ENCODE assay signal across 21 cellular contexts in genomic region chrX:389021-389441, GRCh38. TPM values are rescaled to one million over a fixed set of nuclear protein-coding genes. Genes with fewer than 3 reads are reported as not detected.
DNase-seq lines count a peak whose midpoint lies in the region; ATAC-seq, FAIRE-seq and TF ChIP-seq lines count a peak whose summit lies in the region.
"Had no signal": no experiment of that assay in that cellular context is flagged by ENCODE, and none has a peak within 500 bp of the region (broad histone marks: within the 10 kb centered on the region; RNA-seq: fewer than 3 reads in every experiment).

No MANE protein-coding gene starts in this region.

- no peaks in the 10 kb centered on the region for H3K9me3 Mint-ChIP-seq in nephron progenitor cell
- H3K9me3 Mint-ChIP-seq in activated T-cell treated with anti-CD3 and anti-CD28 coated beads, Interleukin-2, amount 50 U/mL, for 72 hours, result no peaks in the 10 kb centered on the region
- H3K9me3 Mint-ChIP-seq: activated naive CD8-positive, alpha-beta T cell treated with anti-CD3 and anti-CD28 coated beads, Interleukin-2, amount 10 ng/mL, durations not matched to agents 7 days and 5 days had no signal

- H3K4me1 Mint-ChIP-seq in nephron progenitor cell, result peaks cover 21% of the 10 kb centered on the region
- peaks cover 10% of the 10 kb centered on the region for H3K4me1 Mint-ChIP-seq in activated T-cell treated with anti-CD3 and anti-CD28 coated beads, Interleukin-2, amount 50 U/mL, for 72 hours (ENCODE audit: low read depth)

- peak; percentile 51 for DNase-seq in ecto neural progenitor cell (ENCODE audit: low spot score)
- DNase-seq in nephron progenitor cell, result no peak
- DNase-seq in activated T-cell treated with anti-CD3 and anti-CD28 coated beads, Interleukin-2, amount 50 U/mL, for 72 hours, result no peak
- DNase-seq in stimulated activated CD4-positive, alpha-beta T cell treated with anti-CD3 and anti-CD28 coated beads, Interleukin-4, amount 100 ng/mL, for 24 hours, result no peak
- no peak for DNase-seq in GM03348 (ENCODE audit: low spot score)
- DNase-seq: activated CD4-positive, CD25-positive, alpha-beta regulatory T cell; activated naive CD8-positive, alpha-beta T cell treated with anti-CD3 and anti-CD28 coated beads, Interleukin-2, amount 10 ng/mL, durations not matched to agents 7 days and 5 days; activated T-cell treated with anti-CD3 and anti-CD28 coated beads for 4 hours; DMS153; KG1; NCI-H1105 treated with DMSO at 0.1 percent for 48 hours; NCI-H226; OCI-M1; stimulated activated naive CD4-positive, alpha-beta T cell had no signal

- 0 out of 2 replicates have a peak, but pooled peaks cover 4% of the 10 kb centered on the region for H3K36me3 ChIP-seq in HUES64 (ENCODE audit: insufficient read depth, low read length)
- H3K36me3 ChIP-seq: esophagus muscularis mucosa had no signal

- H3K27ac Mint-ChIP-seq in nephron progenitor cell, result no peak overlapping the region
- no peak overlapping the region for H3K27ac Mint-ChIP-seq in activated T-cell treated with anti-CD3 and anti-CD28 coated beads, Interleukin-2, amount 50 U/mL, for 72 hours
- H3K27ac Mint-ChIP-seq: activated naive CD8-positive, alpha-beta T cell treated with anti-CD3 and anti-CD28 coated beads, Interleukin-2, amount 10 ng/mL, durations not matched to agents 7 days and 5 days had no signal

- H3K9ac ChIP-seq in HUES64 (ENCODE audit: low read depth, low read length), result no peak overlapping the region

- H3K4me1 ChIP-seq in HUES64 (ENCODE audit: insufficient read depth, low read length), result no peaks in the 10 kb centered on the region

- TF ChIP-seq CTCF in nephron progenitor cell (IDR thresholded peaks at IDR 0.05), result no peak

- ATAC-seq in activated T-cell treated with anti-CD3 and anti-CD28 coated beads, Interleukin-2, amount 50 U/mL, for 72 hours (replicated peaks in 1 of 2), result no peak
- ATAC-seq in HG03025 (IDR thresholded peaks at IDR 0.05; ENCODE audit: low FRiP score, unreplicated experiment), result no peak
- ATAC-seq: left lobe of liver had no signal

- peaks cover 5% of the 10 kb centered on the region for H3K36me3 Mint-ChIP-seq in nephron progenitor cell (ENCODE audit: low read depth)
- H3K36me3 Mint-ChIP-seq in activated T-cell treated with anti-CD3 and anti-CD28 coated beads, Interleukin-2, amount 50 U/mL, for 72 hours (ENCODE audit: insufficient read depth in 2 of 2), result no peaks in the 10 kb centered on the region

- FAIRE-seq in A204.1 (lab: Jason Lieb, UNC), result peak; percentile 98
- FAIRE-seq: colon, H54 had no signal

- H3K27me3 Mint-ChIP-seq in nephron progenitor cell (ENCODE audit: low read depth, poor library complexity), result peaks cover 9% of the 10 kb centered on the region
- no peaks in the 10 kb centered on the region for H3K27me3 Mint-ChIP-seq in activated T-cell treated with anti-CD3 and anti-CD28 coated beads, Interleukin-2, amount 50 U/mL, for 72 hours (ENCODE audit: low read depth)
- H3K27me3 Mint-ChIP-seq: activated naive CD8-positive, alpha-beta T cell treated with anti-CD3 and anti-CD28 coated beads, Interleukin-2, amount 10 ng/mL, durations not matched to agents 7 days and 5 days had no signal

- H3K9me3 ChIP-seq in HUES64 (ENCODE audit: insufficient read depth, low read depth, low read length), result no peaks in the 10 kb centered on the region
- H3K9me3 ChIP-seq: esophagus muscularis mucosa had no signal

- no peaks in the 10 kb centered on the region for H3K27me3 ChIP-seq in HUES64 (ENCODE audit: insufficient read depth, low read length)
- H3K27me3 ChIP-seq: esophagus muscularis mucosa had no signal

- H3K4me3 Mint-ChIP-seq in nephron progenitor cell, result peak overlapping the region; percentile 74
- peak overlapping the region in 1 of 2 donors; percentile 41 for H3K4me3 Mint-ChIP-seq in activated T-cell treated with anti-CD3 and anti-CD28 coated beads, Interleukin-2, amount 50 U/mL, for 72 hours
- H3K4me3 Mint-ChIP-seq: activated naive CD8-positive, alpha-beta T cell treated with anti-CD3 and anti-CD28 coated beads, Interleukin-2, amount 10 ng/mL, durations not matched to agents 7 days and 5 days had no signal

- 0 out of 2 replicates have a peak overlapping the region, but pooled peaks have one; percentile 35 for H3K27ac ChIP-seq in HUES64 (ENCODE audit: low read depth, low read length)

- 94% methylated on average over 12 of the region's 12 CpGs for WGBS in HUES64

- no peak overlapping the region for H3K4me3 ChIP-seq in HUES64 (ENCODE audit: low read length)
- H3K4me3 ChIP-seq: esophagus muscularis mucosa had no signal

RNA-seq across cellular contexts. Expression of gene PPP2R3B, which starts 2.3 kb away (rescaled TPM):
- polyA plus RNA-seq in HUES64 (2013, experiment 1 of 2), result 39.8 TPM
- 43.6 TPM for polyA plus RNA-seq in HUES64 (2013, experiment 2 of 2)
- 10 to 100 TPM; 44.7 to 50.1 TPM for total RNA-seq in activated T-cell treated with anti-CD3 and anti-CD28 coated beads, Interleukin-2, amount 50 U/mL, for 72 hours
